21 cellular contexts compared by ENCODE assay signal in genomic region chr9:125743687-125744428, GRCh38. TPM values are rescaled to one million over a fixed set of nuclear protein-coding genes. Genes with fewer than 3 reads are reported as not detected.
DNase-seq lines count a peak whose midpoint lies in the region; ATAC-seq, FAIRE-seq and TF ChIP-seq lines count a peak whose summit lies in the region.
"Had no signal": no experiment of that assay in that cellular context is flagged by ENCODE, and none has a peak within 500 bp of the region (broad histone marks: within the 10 kb centered on the region; RNA-seq: fewer than 3 reads in every experiment).

No MANE protein-coding gene starts in this region.

- no peak for DNase-seq in CD4-positive, alpha-beta T cell
- DNase-seq in H54 (ENCODE audit: insufficient read length, low spot score) (no peak), NCI-H748 treated with DMSO at 0.1 percent for 48 hours (lab: John Stamatoyannopoulos, UW) (peak; percentile 79), mesenchymal stem cell (peak; percentile 35), GM23338 (ENCODE audit: low spot score) (no peak), glutamatergic neuron (no peak)
- DNase-seq in activated naive CD8-positive, alpha-beta T cell treated with anti-CD3 and anti-CD28 coated beads, Interleukin-2, amount 50 U/mL, for 24 hours = no peak
- DNase-seq: left ventricle myocardium superior, midbrain, NCI-H1048, NCI-H2107, pancreas, right cardiac atrium, transverse colon had no signal

- H3K79me2 ChIP-seq in GM23338 (replicated peaks; ENCODE audit: insufficient read depth) = peaks cover 9% of the 10 kb centered on the region

- intact Hi-C loops in CD4-positive, alpha-beta T cell (cut with DNase I, micrococcal nuclease) = loop anchor here in 1 of 2 experiments (10.0 kb wide), 3 partner anchors 499 to 1329 kb away; partner anchors contain the start of genes HSPA5 and PSMB7

- H3K36me3 Mint-ChIP-seq in CD4-positive, alpha-beta T cell (ENCODE audit: low read depth) = peaks cover 13% of the 10 kb centered on the region
- H3K36me3 Mint-ChIP-seq in GM23338 (ENCODE audit: low read depth) (peaks cover 6% of the 10 kb centered on the region), glutamatergic neuron (ENCODE audit: unreplicated experiment) (no peaks in the 10 kb centered on the region)
- peaks cover 5% of the 10 kb centered on the region for H3K36me3 Mint-ChIP-seq in activated naive CD8-positive, alpha-beta T cell treated with anti-CD3 and anti-CD28 coated beads, Interleukin-2, amount 50 U/mL, for 24 hours (ENCODE audit: low read depth)
- H3K36me3 Mint-ChIP-seq: activated naive CD4-positive, alpha-beta T cell treated with anti-CD3 and anti-CD28 coated beads, Interleukin-2, amount 50 U/mL, for 24 hours had no signal

- H3K4me3 ChIP-seq in mesenchymal stem cell (ENCODE audit: insufficient read depth in 1 of 2, low read depth in 1 of 2, low read length in 2 of 2) (no peak overlapping the region), GM23338 (no peak overlapping the region)
- H3K4me3 ChIP-seq: ascending aorta, K562, pancreas, transverse colon had no signal

- no peaks in the 10 kb centered on the region for H3K27me3 Mint-ChIP-seq in CD4-positive, alpha-beta T cell
- peaks cover 12% of the 10 kb centered on the region for H3K27me3 Mint-ChIP-seq in GM23338 (ENCODE audit: insufficient read depth, low read depth, poor library complexity)
- peaks cover 7% of the 10 kb centered on the region for H3K27me3 Mint-ChIP-seq in glutamatergic neuron (ENCODE audit: unreplicated experiment)
- H3K27me3 Mint-ChIP-seq in activated naive CD8-positive, alpha-beta T cell treated with anti-CD3 and anti-CD28 coated beads, Interleukin-2, amount 50 U/mL, for 24 hours = peaks cover 17% of the 10 kb centered on the region
- H3K27me3 Mint-ChIP-seq: activated naive CD4-positive, alpha-beta T cell treated with anti-CD3 and anti-CD28 coated beads, Interleukin-2, amount 50 U/mL, for 24 hours had no signal

- no peaks in the 10 kb centered on the region for H3K36me3 ChIP-seq in mesenchymal stem cell (ENCODE audit: control insufficient read depth in 1 of 2, insufficient read depth in 2 of 2, low read depth in 1 of 2, low read length in 2 of 2)
- no peaks in the 10 kb centered on the region for H3K36me3 ChIP-seq in GM23338 (ENCODE audit: insufficient read depth)
- H3K36me3 ChIP-seq: ascending aorta, pancreas, transverse colon had no signal

- no peak overlapping the region for H3K18ac ChIP-seq in mesenchymal stem cell (ENCODE audit: low read depth in 1 of 2, low read length in 2 of 2)

- H3K9ac ChIP-seq in mesenchymal stem cell (ENCODE audit: low read length) = peak overlapping the region; percentile 17

- no peak overlapping the region for H4K8ac ChIP-seq in mesenchymal stem cell (ENCODE audit: low read length)

- no peak overlapping the region for H4K91ac ChIP-seq in mesenchymal stem cell (ENCODE audit: low read length)

- H3K4ac ChIP-seq in mesenchymal stem cell (ENCODE audit: low read depth in 1 of 2, low read length in 2 of 2) = no peak overlapping the region

- H3K4me1 ChIP-seq in mesenchymal stem cell (ENCODE audit: control insufficient read depth, insufficient read depth, low read depth, low read length) (no peaks in the 10 kb centered on the region), GM23338 (ENCODE audit: insufficient read depth) (peaks cover 16% of the 10 kb centered on the region)
- H3K4me1 ChIP-seq: ascending aorta, pancreas had no signal

- peaks cover 4% of the 10 kb centered on the region; the same call in 1 of the 2 replicates for H3K9me2 ChIP-seq in GM23338 (ENCODE audit: insufficient read depth)

- peak overlapping the region; percentile 62 for H3K4me3 Mint-ChIP-seq in CD4-positive, alpha-beta T cell
- H3K4me3 Mint-ChIP-seq in GM23338 (no peak overlapping the region), glutamatergic neuron (ENCODE audit: unreplicated experiment) (no peak overlapping the region)
- H3K4me3 Mint-ChIP-seq in activated naive CD8-positive, alpha-beta T cell treated with anti-CD3 and anti-CD28 coated beads, Interleukin-2, amount 50 U/mL, for 24 hours = no peak overlapping the region

- no peak overlapping the region for H2AK5ac ChIP-seq in mesenchymal stem cell (ENCODE audit: low read length, severe bottlenecking)

- no peaks in the 10 kb centered on the region for H3K9me3 ChIP-seq in CD4-positive, alpha-beta T cell (ENCODE audit: control insufficient read depth, low read length)
- H3K9me3 ChIP-seq in mesenchymal stem cell (ENCODE audit: control insufficient read depth, low read length) = no peaks in the 10 kb centered on the region
- H3K9me3 ChIP-seq: ascending aorta, pancreas, transverse colon had no signal

- H3K79me1 ChIP-seq in mesenchymal stem cell (replicated peaks; ENCODE audit: low read length, poor library complexity, severe bottlenecking) = peaks cover 4% of the 10 kb centered on the region

- H3K27ac Mint-ChIP-seq in CD4-positive, alpha-beta T cell = no peak overlapping the region
- H3K27ac Mint-ChIP-seq in GM23338 (no peak overlapping the region), glutamatergic neuron (ENCODE audit: unreplicated experiment) (no peak overlapping the region)
- H3K27ac Mint-ChIP-seq in activated naive CD8-positive, alpha-beta T cell treated with anti-CD3 and anti-CD28 coated beads, Interleukin-2, amount 50 U/mL, for 24 hours = no peak overlapping the region
- H3K27ac Mint-ChIP-seq: activated naive CD4-positive, alpha-beta T cell treated with anti-CD3 and anti-CD28 coated beads, Interleukin-2, amount 50 U/mL, for 24 hours had no signal

- no peak overlapping the region for H2BK120ac ChIP-seq in mesenchymal stem cell (ENCODE audit: low read depth, low read length)

- no peak overlapping the region for H3K23ac ChIP-seq in mesenchymal stem cell (ENCODE audit: low read length in 2 of 2)

- H3K4me1 Mint-ChIP-seq in CD4-positive, alpha-beta T cell (ENCODE audit: low read depth) = peaks cover 14% of the 10 kb centered on the region
- peaks cover 15% of the 10 kb centered on the region for H3K4me1 Mint-ChIP-seq in GM23338
- H3K4me1 Mint-ChIP-seq in glutamatergic neuron (ENCODE audit: low read depth, unreplicated experiment) = peaks cover 4% of the 10 kb centered on the region
- peaks cover 16% of the 10 kb centered on the region for H3K4me1 Mint-ChIP-seq in activated naive CD8-positive, alpha-beta T cell treated with anti-CD3 and anti-CD28 coated beads, Interleukin-2, amount 50 U/mL, for 24 hours

- H3K4me2 ChIP-seq in mesenchymal stem cell (ENCODE audit: low read length, poor library complexity, severe bottlenecking) (no peak overlapping the region), GM23338 (no peak overlapping the region)

- WGBS in mesenchymal stem cell = 59% methylated on average over 5 of the region's 5 CpGs

- CTCF ChIA-PET in CD4-positive, alpha-beta T cell (lab: Charles Lee) = interaction anchor here (0.6 kb wide), 1 partner anchor 12 kb away, joined by 3 read pairs; no protein-coding TSS in a partner anchor

- TF ChIP-seq CTCF in CD4-positive, alpha-beta T cell (IDR thresholded peaks at IDR 0.05) = no peak
- no peak for TF ChIP-seq CTCF in GM23338 (conservative IDR thresholded peaks at IDR 0.05; ENCODE audit: low read depth in 2 of 2)
- no peak for TF ChIP-seq CTCF in glutamatergic neuron (IDR thresholded peaks at IDR 0.05; ENCODE audit: partially characterized antibody, unreplicated experiment)

- H3F3A ChIP-seq in GM23338 (replicated peaks; ENCODE audit: low read depth) = 0 out of 2 replicates have a peak, but pooled peaks cover 3% of the 10 kb centered on the region

- peak; percentile 45 for FAIRE-seq in H54 (lab: Jason Lieb, UNC)
- FAIRE-seq: endothelial cell of umbilical vein, K562, pancreas had no signal

- H3K14ac ChIP-seq in mesenchymal stem cell (ENCODE audit: low read length in 2 of 2) = no peak overlapping the region

- H2BK15ac ChIP-seq in mesenchymal stem cell (ENCODE audit: low read depth, poor library complexity, severe bottlenecking) = no peak overlapping the region

- no peaks in the 10 kb centered on the region for H3K27me3 ChIP-seq in CD4-positive, alpha-beta T cell (ENCODE audit: control insufficient read depth, insufficient read depth, low read length)
- no peaks in the 10 kb centered on the region for H3K27me3 ChIP-seq in mesenchymal stem cell (ENCODE audit: control insufficient read depth in 1 of 2, insufficient read depth in 1 of 2, low read length in 2 of 2)
- peaks cover 8% of the 10 kb centered on the region; the same call in 1 of the 2 replicates for H3K27me3 ChIP-seq in GM23338 (ENCODE audit: insufficient read depth)
- H3K27me3 ChIP-seq: ascending aorta, pancreas, transverse colon had no signal

- POLR2A ChIA-PET in CD4-positive, alpha-beta T cell (lab: Charles Lee) = no interaction called here

- no peak overlapping the region for H3K27ac ChIP-seq in CD4-positive, alpha-beta T cell (ENCODE audit: low read depth, low read length)
- no peak overlapping the region for H3K27ac ChIP-seq in mesenchymal stem cell (ENCODE audit: low read length, poor library complexity, severe bottlenecking)
- no peak overlapping the region for H3K27ac ChIP-seq in GM23338 (ENCODE audit: low read depth)
- H3K27ac ChIP-seq: ascending aorta, pancreas, transverse colon had no signal

- H2AFZ ChIP-seq in mesenchymal stem cell (ENCODE audit: low read depth, low read length) (no peak overlapping the region), GM23338 (no peak overlapping the region)

- no peaks in the 10 kb centered on the region for H4K20me1 ChIP-seq in GM23338 (replicated peaks; ENCODE audit: insufficient read depth)

- H3K9me3 Mint-ChIP-seq in CD4-positive, alpha-beta T cell = no peaks in the 10 kb centered on the region
- H3K9me3 Mint-ChIP-seq in GM23338 = no peaks in the 10 kb centered on the region
- H3K9me3 Mint-ChIP-seq in glutamatergic neuron (ENCODE audit: unreplicated experiment) = peaks cover 8% of the 10 kb centered on the region
- H3K9me3 Mint-ChIP-seq in activated naive CD8-positive, alpha-beta T cell treated with anti-CD3 and anti-CD28 coated beads, Interleukin-2, amount 50 U/mL, for 24 hours = no peaks in the 10 kb centered on the region
- H3K9me3 Mint-ChIP-seq: activated naive CD4-positive, alpha-beta T cell treated with anti-CD3 and anti-CD28 coated beads, Interleukin-2, amount 50 U/mL, for 24 hours; nephron had no signal

- no peak overlapping the region for H2BK5ac ChIP-seq in mesenchymal stem cell (ENCODE audit: low read depth, low read length, poor library complexity, severe bottlenecking)

- no peak overlapping the region for H2BK12ac ChIP-seq in mesenchymal stem cell (ENCODE audit: low read length in 2 of 2)

- TF ChIP-seq POLR2A in H54 (IDR thresholded peaks at IDR 0.05; ENCODE audit: low read depth, low read length) = no peak
- no peak for TF ChIP-seq POLR2A in GM18505 (IDR thresholded peaks at IDR 0.05; ENCODE audit: borderline replicate concordance, extremely low read depth, insufficient read depth, insufficient read length)

- ATAC-seq in CD4-positive, alpha-beta T cell (ENCODE audit: poor library complexity) = no peak
- ATAC-seq in GM23338 (no peak), GM18505 (IDR thresholded peaks at IDR 0.05; ENCODE audit: unreplicated experiment) (no peak)
- no peak for ATAC-seq in activated naive CD8-positive, alpha-beta T cell treated with anti-CD3 and anti-CD28 coated beads, Interleukin-2, amount 50 U/mL, for 24 hours
- ATAC-seq: activated CD4-positive, CD25-positive, alpha-beta regulatory T cell treated with anti-CD3 and anti-CD28 coated beads, Interleukin-2, amount 50 U/mL, for 24 hours; K562; left ventricle myocardium superior; pancreas; right cardiac atrium had no signal

RNA-seq across cellular contexts. Expression of gene PBX3, which starts 3.3 kb away (rescaled TPM):
- 10 to 100 TPM; 25.3 to 30.8 TPM for total RNA-seq in CD4-positive, alpha-beta T cell
- 34.6 TPM for polyA plus RNA-seq in mesenchymal stem cell (2013, experiment 1 of 2)
- 36.1 TPM for polyA plus RNA-seq in mesenchymal stem cell (2013, experiment 2 of 2)
- 50.5 and 83.1 TPM in 2 replicates for total RNA-seq in GM23338 (2014; rRNA removed; shearing (Covaris generic))
- 24.5 and 28.9 TPM in 2 replicates for polyA plus RNA-seq in GM23338 (2016; fragmentation: Nextera tagmentation; extraction: Ambion mirVana)
- total RNA-seq in glutamatergic neuron (ENCODE audit: unreplicated experiment) = 51.2 TPM

RNA-seq across cellular contexts. Expression of gene MAPKAP1, which starts 36.9 kb away (rescaled TPM):
- total RNA-seq in CD4-positive, alpha-beta T cell = 10 to 100 TPM; 40.3 to 44.9 TPM
- 73.7 TPM for polyA plus RNA-seq in mesenchymal stem cell (2013, experiment 1 of 2)
- 78.3 TPM for polyA plus RNA-seq in mesenchymal stem cell (2013, experiment 2 of 2)
- total RNA-seq in GM23338 (2014; rRNA removed; shearing (Covaris generic)) = 95.4 and 98.5 TPM in 2 replicates
- 57.5 and 68.4 TPM in 2 replicates for polyA plus RNA-seq in GM23338 (2016; fragmentation: Nextera tagmentation; extraction: Ambion mirVana)
- total RNA-seq in glutamatergic neuron (ENCODE audit: unreplicated experiment) = 59.6 TPM

Comparison
In these comparisons a context has a peak if more than half of its experiments do, and no peak if none do; other contexts are left out.
1. DNase-seq: peak in NCI-H748 treated with DMSO at 0.1 percent for 48 hours (single experiment) and mesenchymal stem cell (single experiment); none in CD4-positive, alpha-beta T cell (0 of 10), H54 (single experiment), GM23338 (single experiment), glutamatergic neuron (single experiment) and activated naive CD8-positive, alpha-beta T cell treated with anti-CD3 and anti-CD28 coated beads, Interleukin-2, amount 50 U/mL, for 24 hours (single experiment).